ENCODE assay signal across 35 cellular contexts in the genomic region with DNA sequence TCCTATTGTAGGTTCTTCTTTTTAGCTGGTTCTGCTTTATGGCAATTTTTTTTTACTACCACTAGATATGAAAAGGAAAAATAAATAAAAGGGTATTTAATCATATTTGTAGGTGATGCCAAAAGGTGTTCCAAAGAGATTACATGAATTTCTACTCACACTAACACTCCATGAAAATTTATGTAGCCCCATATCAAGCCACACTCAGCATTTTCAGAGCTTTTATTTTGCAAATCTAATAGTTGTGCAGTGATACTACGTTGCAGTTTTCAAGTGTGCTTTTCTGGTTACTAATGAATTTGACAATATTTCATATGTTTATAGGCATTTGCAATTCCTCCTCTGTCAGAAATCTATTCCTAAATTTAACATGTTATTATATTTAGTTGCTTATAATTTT.
"Had no signal": no experiment of that assay in that cellular context is flagged by ENCODE, and none has a peak within 500 bp of the region (broad histone marks: within the 10 kb centered on the region; RNA-seq: fewer than 3 reads in every experiment).

No MANE protein-coding gene starts in this region.

- H3K27me3 ChIP-seq: MG63 had no signal

- DNase-seq: Karpas-422, Kasumi-1, MG63, MM.1S, MV-4-11, NCI-H1048, NCI-H1092, NCI-H1092 treated with DMSO at 0.1 percent for 48 hours, NCI-H1105, NCI-H1105 treated with DMSO at 0.1 percent for 48 hours, NCI-H1417, NCI-H1417 treated with DMSO at 0.1 percent for 48 hours, NCI-H1436, NCI-H1436 treated with DMSO at 0.1 percent for 48 hours, NCI-H146, NCI-H1694, NCI-H1694 treated with DMSO at 0.1 percent for 48 hours, NCI-H187, NCI-H187 treated with DMSO at 0.1 percent for 48 hours, NCI-H1930, NCI-H2029, NCI-H2029 treated with DMSO at 0.1 percent for 48 hours, NCI-H2081, NCI-H2081 treated with DMSO at 0.1 percent for 48 hours, NCI-H2107, NCI-H2171, NCI-H2171 treated with DMSO at 0.1 percent for 48 hours, NCI-H2227 treated with DMSO at 0.1 percent for 48 hours, NCI-H226, NCI-H345, NCI-H446, NCI-H446 treated with DMSO at 0.1 percent for 48 hours, NCI-H510A, NCI-H510A treated with DMSO at 0.1 percent for 48 hours, NCI-H524 had no signal

- H3K36me3 ChIP-seq: MG63 had no signal

- H3K9me3 ChIP-seq: MG63 had no signal

- H3K4me3 ChIP-seq: MG63 had no signal
